Comparison of ENCODE assay signal across 11 cellular contexts in genomic region chr4:70315928-70316327, GRCh38. TPM values are rescaled to one million over a fixed set of nuclear protein-coding genes. Genes with fewer than 3 reads are reported as not detected.
DNase-seq lines count a peak whose midpoint lies in the region; ATAC-seq and TF ChIP-seq lines count a peak whose summit lies in the region.
"Had no signal": no experiment of that assay in that cellular context is flagged by ENCODE, and none has a peak within 500 bp of the region (broad histone marks: within the 10 kb centered on the region; RNA-seq: fewer than 3 reads in every experiment).

No MANE protein-coding gene starts in this region.

- H3K4me2 ChIP-seq in OCI-LY7 (ENCODE audit: low read length): no peak overlapping the region

- POLR2A ChIA-PET in OCI-LY7 (lab: Charles Lee): no interaction called here

- no peaks in the 10 kb centered on the region for H3K4me1 Mint-ChIP-seq in activated CD8-positive, alpha-beta memory T cell treated with anti-CD3 and anti-CD28 coated beads, Interleukin-2, amount 10 ng/mL, durations not matched to agents 7 days and 5 days

- no peak overlapping the region for H2AFZ ChIP-seq in OCI-LY7 (ENCODE audit: low read length)

- CTCF ChIA-PET in OCI-LY7 (lab: Charles Lee; ENCODE audit: unreplicated experiment): no interaction called here
- CTCF ChIA-PET in activated CD8-positive, alpha-beta memory T cell treated with anti-CD3 and anti-CD28 coated beads, Interleukin-2, amount 10 ng/mL, durations not matched to agents 7 days and 5 days (lab: Charles Lee): no interaction called here

- H3K79me2 ChIP-seq in OCI-LY7 (ENCODE audit: insufficient read depth, low read depth, low read length): no peaks in the 10 kb centered on the region

- H3K4me3 Mint-ChIP-seq in activated CD8-positive, alpha-beta memory T cell treated with anti-CD3 and anti-CD28 coated beads, Interleukin-2, amount 10 ng/mL, durations not matched to agents 7 days and 5 days: no peak overlapping the region

- no peaks in the 10 kb centered on the region for H3K4me1 ChIP-seq in OCI-LY7 (ENCODE audit: insufficient read depth, low read length, poor library complexity, severe bottlenecking)
- H3K4me1 ChIP-seq: prostate gland had no signal

- TF ChIP-seq CTCF in GM12864 (IDR thresholded peaks at IDR 0.05; ENCODE audit: low read depth, low read length, missing control alignments): peak; percentile 16
- 0 out of 2 replicates have a peak, but pooled peaks have one; percentile 24 for TF ChIP-seq CTCF in OCI-LY7 (conservative IDR thresholded peaks at IDR 0.05; ENCODE audit: low read length)

- intact Hi-C loops in OCI-LY7 (cut with micrococcal nuclease; ENCODE audit: unreplicated experiment): loop anchor here (10.0 kb wide), 1 partner anchor 189 kb away; no protein-coding TSS in a partner anchor

- H3K4me3 ChIP-seq in GM12864 (ENCODE audit: low read depth, low read length) (no peak overlapping the region), OCI-LY7 (ENCODE audit: low read depth, low read length, poor library complexity, severe bottlenecking) (no peak overlapping the region)
- H3K4me3 ChIP-seq: prostate gland had no signal

- H3K27ac Mint-ChIP-seq in activated CD8-positive, alpha-beta memory T cell treated with anti-CD3 and anti-CD28 coated beads, Interleukin-2, amount 10 ng/mL, durations not matched to agents 7 days and 5 days: no peak overlapping the region

- DNase-seq in GM12864 (ENCODE audit: low read depth): no peak
- DNase-seq in OCI-LY7 (ENCODE audit: low spot score): no peak
- DNase-seq in occipital lobe (lab: John Stamatoyannopoulos, UW): no peak
- DNase-seq in NCI-H2171 treated with DMSO at 0.1 percent for 48 hours (lab: John Stamatoyannopoulos, UW): no peak
- no peak for DNase-seq in activated CD8-positive, alpha-beta memory T cell treated with anti-CD3 and anti-CD28 coated beads, Interleukin-2, amount 10 ng/mL, durations not matched to agents 7 days and 5 days
- DNase-seq: NCI-H2029 treated with DMSO at 0.1 percent for 48 hours; stimulated activated CD4-positive, alpha-beta T cell treated with anti-CD3 and anti-CD28 coated beads, Interleukin-4, amount 100 ng/mL, for 24 hours had no signal

- H4K20me1 ChIP-seq in OCI-LY7 (ENCODE audit: insufficient read depth, low read length): no peaks in the 10 kb centered on the region

- no peaks in the 10 kb centered on the region for H3K36me3 ChIP-seq in OCI-LY7 (ENCODE audit: insufficient read depth, low read length)
- H3K36me3 ChIP-seq: prostate gland had no signal

- no peaks in the 10 kb centered on the region for H3K36me3 Mint-ChIP-seq in activated CD8-positive, alpha-beta memory T cell treated with anti-CD3 and anti-CD28 coated beads, Interleukin-2, amount 10 ng/mL, durations not matched to agents 7 days and 5 days

- no peaks in the 10 kb centered on the region for H3K9me2 ChIP-seq in OCI-LY7 (ENCODE audit: insufficient read depth, low read length)

- H3K27ac ChIP-seq in OCI-LY7 (ENCODE audit: low read depth, low read length, poor library complexity, severe bottlenecking): no peak overlapping the region
- H3K27ac ChIP-seq: prostate gland had no signal

- H3K27me3 Mint-ChIP-seq in activated CD8-positive, alpha-beta memory T cell treated with anti-CD3 and anti-CD28 coated beads, Interleukin-2, amount 10 ng/mL, durations not matched to agents 7 days and 5 days: no peaks in the 10 kb centered on the region

- ATAC-seq in GM19324 (IDR thresholded peaks at IDR 0.05; ENCODE audit: low FRiP score, unreplicated experiment) (peak; percentile 75), HG02870 (IDR thresholded peaks at IDR 0.05; ENCODE audit: unreplicated experiment) (peak; percentile 77), GM21423 (IDR thresholded peaks at IDR 0.05; ENCODE audit: unreplicated experiment) (no peak)
- ATAC-seq in activated CD8-positive, alpha-beta memory T cell treated with anti-CD3 and anti-CD28 coated beads, Interleukin-2, amount 10 ng/mL, durations not matched to agents 7 days and 5 days: no peak

- H3K9me3 Mint-ChIP-seq in activated CD8-positive, alpha-beta memory T cell treated with anti-CD3 and anti-CD28 coated beads, Interleukin-2, amount 10 ng/mL, durations not matched to agents 7 days and 5 days (ENCODE audit: low read depth): no peaks in the 10 kb centered on the region

- no peaks in the 10 kb centered on the region for H3K9me3 ChIP-seq in OCI-LY7 (ENCODE audit: low read length)
- H3K9me3 ChIP-seq: prostate gland had no signal

- no TSS peak for BruUV-seq in OCI-LY7 (replicated peaks; lab: Mats Ljungman, UMichigan)

RNA-seq across cellular contexts. Expression of gene CABS1, which starts 18.9 kb away (rescaled TPM):
- total RNA-seq in OCI-LY7 (2014; rRNA removed; shearing (Covaris generic)): not detected in 2 replicates
- total RNA-seq in OCI-LY7 (2022) (not detected in 2 replicates), occipital lobe (not detected)
- not detected for total RNA-seq in activated CD8-positive, alpha-beta memory T cell treated with anti-CD3 and anti-CD28 coated beads, Interleukin-2, amount 10 ng/mL, durations not matched to agents 7 days and 5 days

RNA-seq across cellular contexts. Expression of gene SMR3A, which starts 44.6 kb away (rescaled TPM):
- total RNA-seq in OCI-LY7 (2014; rRNA removed; shearing (Covaris generic)): not detected in 2 replicates
- total RNA-seq in OCI-LY7 (2022): not detected in 2 replicates
- total RNA-seq in occipital lobe: not detected
- total RNA-seq in activated CD8-positive, alpha-beta memory T cell treated with anti-CD3 and anti-CD28 coated beads, Interleukin-2, amount 10 ng/mL, durations not matched to agents 7 days and 5 days: not detected
- total RNA-seq: prostate gland had no signal

Comparison
In these comparisons a context has a peak if more than half of its experiments do, and no peak if none do; other contexts are left out.
1. ATAC-seq: peak in GM19324 (single experiment) and HG02870 (single experiment); none in GM21423 (single experiment) and activated CD8-positive, alpha-beta memory T cell treated with anti-CD3 and anti-CD28 coated beads, Interleukin-2, amount 10 ng/mL, durations not matched to agents 7 days and 5 days (single experiment).